ENCODE assay signal across 29 cellular contexts in the genomic region with DNA sequence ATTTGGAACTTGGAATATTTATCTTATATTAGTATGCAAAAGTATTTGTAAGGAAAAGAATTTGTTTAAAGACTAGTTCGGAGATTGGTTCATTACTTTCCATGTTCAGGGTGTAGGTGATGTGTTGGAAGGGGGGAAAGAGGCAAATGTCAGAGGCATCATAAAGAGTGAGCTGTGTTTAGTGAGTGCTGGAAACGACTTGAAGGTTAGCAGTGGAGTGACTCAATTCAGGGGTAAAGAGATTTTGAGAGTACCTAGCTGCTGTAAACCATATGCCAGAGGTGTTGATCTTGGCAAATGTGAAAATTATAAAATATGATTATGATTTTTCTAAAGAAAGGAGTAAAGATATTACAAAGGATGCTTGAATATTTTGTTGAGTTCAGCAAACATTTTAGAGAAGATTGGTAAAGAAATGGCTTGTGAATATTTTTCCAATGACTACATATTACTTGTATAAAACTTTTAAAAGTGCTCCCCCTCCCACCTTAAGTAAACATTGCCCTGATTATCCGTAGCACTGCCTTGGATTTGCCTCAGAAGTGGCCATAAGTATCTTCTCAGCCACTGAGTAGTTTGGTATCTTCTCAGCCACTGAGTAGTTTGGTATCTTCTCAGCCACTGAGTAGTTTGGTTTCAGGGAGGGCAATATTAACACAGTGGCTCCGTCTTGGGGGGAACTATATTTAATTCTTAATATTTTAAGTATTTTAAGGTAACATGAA. TPM values are rescaled to one million over a fixed set of nuclear protein-coding genes. Genes with fewer than 3 reads are reported as not detected.
A peak's percentile ranks its signal among the peaks of the same experiment; 100 is the strongest.
DNase-seq lines count a peak whose midpoint lies in the region; ATAC-seq and TF ChIP-seq lines count a peak whose summit lies in the region.
"Had no signal": no experiment of that assay in that cellular context is flagged by ENCODE, and none has a peak within 500 bp of the region (broad histone marks: within the 10 kb centered on the region; RNA-seq: fewer than 3 reads in every experiment).

No MANE protein-coding gene starts in this region.

- peaks cover 27% of the 10 kb centered on the region for H3K4me1 ChIP-seq in PC-3 (ENCODE audit: insufficient read depth, low read length)

- no peaks in the 10 kb centered on the region for H3K27me3 ChIP-seq in PC-3 (ENCODE audit: low read length)
- H3K27me3 ChIP-seq: brain microvascular endothelial cell, ovary had no signal

- CTCF ChIA-PET in activated CD8-positive, alpha-beta memory T cell treated with anti-CD3 and anti-CD28 coated beads, Interleukin-2, amount 10 ng/mL, durations not matched to agents 7 days and 5 days (lab: Charles Lee): interaction anchor here (1.3 kb wide), 1 partner anchor 13 kb away, joined by 4 read pairs; no protein-coding TSS in a partner anchor
- CTCF ChIA-PET in PC-3 (lab: Charles Lee): interaction anchor here (0.6 kb wide), 1 partner anchor 214 kb away, joined by 3 read pairs; no protein-coding TSS in a partner anchor

- H3K4me3 ChIP-seq in PC-3 (ENCODE audit: low read length): no peak overlapping the region
- H3K4me3 ChIP-seq: ovary had no signal

- peak overlapping the region; percentile 32 for H3K4me2 ChIP-seq in PC-3 (ENCODE audit: low read length)

- peaks cover 42% of the 10 kb centered on the region for H3K4me1 Mint-ChIP-seq in activated CD8-positive, alpha-beta memory T cell treated with anti-CD3 and anti-CD28 coated beads, Interleukin-2, amount 10 ng/mL, durations not matched to agents 7 days and 5 days
- H3K4me1 Mint-ChIP-seq in central memory CD8-positive, alpha-beta T cell: peaks cover 70% of the 10 kb centered on the region
- peaks cover 63% of the 10 kb centered on the region for H3K4me1 Mint-ChIP-seq in stimulated activated effector memory CD8-positive, alpha-beta T cell treated with anti-CD3 and anti-CD28 coated beads, Interleukin-12 subunit alpha, Interleukin-12 subunit beta, amount 100 ng/mL, for 72 hours
- H3K4me1 Mint-ChIP-seq: nephron progenitor cell had no signal

- no peak overlapping the region for H2AFZ ChIP-seq in PC-3 (ENCODE audit: low read length)

- H3K4me3 Mint-ChIP-seq in activated CD8-positive, alpha-beta memory T cell treated with anti-CD3 and anti-CD28 coated beads, Interleukin-2, amount 10 ng/mL, durations not matched to agents 7 days and 5 days: no peak overlapping the region
- no peak overlapping the region for H3K4me3 Mint-ChIP-seq in central memory CD8-positive, alpha-beta T cell
- H3K4me3 Mint-ChIP-seq in stimulated activated effector memory CD8-positive, alpha-beta T cell treated with anti-CD3 and anti-CD28 coated beads, Interleukin-12 subunit alpha, Interleukin-12 subunit beta, amount 100 ng/mL, for 72 hours: no peak overlapping the region
- H3K4me3 Mint-ChIP-seq: activated CD4-positive, alpha-beta T cell treated with anti-CD3 and anti-CD28 coated beads, Interleukin-2, amount 10 ng/mL, durations not matched to agents 7 days and 5 days; activated naive CD4-positive, alpha-beta T cell treated with anti-CD3 and anti-CD28 coated beads for 36 hours; nephron progenitor cell had no signal

- no peak overlapping the region for H3K27ac Mint-ChIP-seq in activated CD8-positive, alpha-beta memory T cell treated with anti-CD3 and anti-CD28 coated beads, Interleukin-2, amount 10 ng/mL, durations not matched to agents 7 days and 5 days
- peak overlapping the region; percentile 87 for H3K27ac Mint-ChIP-seq in central memory CD8-positive, alpha-beta T cell (ENCODE audit: low read depth)
- no peak overlapping the region for H3K27ac Mint-ChIP-seq in stimulated activated effector memory CD8-positive, alpha-beta T cell treated with anti-CD3 and anti-CD28 coated beads, Interleukin-12 subunit alpha, Interleukin-12 subunit beta, amount 100 ng/mL, for 72 hours
- H3K27ac Mint-ChIP-seq: activated CD4-positive, alpha-beta T cell treated with anti-CD3 and anti-CD28 coated beads, Interleukin-2, amount 10 ng/mL, durations not matched to agents 7 days and 5 days; activated naive CD4-positive, alpha-beta T cell treated with anti-CD3 and anti-CD28 coated beads for 36 hours; nephron progenitor cell had no signal

- intact Hi-C loops in PC-3 (cut with micrococcal nuclease): no loop called here

- H3K9ac ChIP-seq in PC-3 (ENCODE audit: low read length): no peak overlapping the region

- no peak for DNase-seq in activated CD8-positive, alpha-beta memory T cell treated with anti-CD3 and anti-CD28 coated beads, Interleukin-2, amount 10 ng/mL, durations not matched to agents 7 days and 5 days
- no peak for DNase-seq in activated CD8-positive, alpha-beta memory T cell treated with anti-CD3 and anti-CD28 coated beads, Interleukin-2, amount 50 U/mL, for 4 hours
- DNase-seq in PC-3 (peak; percentile 50), iPS-NIHi7 (ENCODE audit: extremely low spot score) (no peak), NCI-H128 (lab: John Stamatoyannopoulos, UW; ENCODE audit: unreplicated experiment) (no peak)
- DNase-seq in central memory CD8-positive, alpha-beta T cell (ENCODE audit: low spot score in 2 of 2): no peak
- no peak for DNase-seq in stimulated activated effector memory CD8-positive, alpha-beta T cell treated with anti-CD3 and anti-CD28 coated beads, Interleukin-12 subunit alpha, Interleukin-12 subunit beta, amount 100 ng/mL, for 72 hours (ENCODE audit: low spot score in 2 of 2)
- DNase-seq: activated CD4-positive, alpha-beta T cell treated with anti-CD3 and anti-CD28 coated beads, Interleukin-2, amount 10 ng/mL, durations not matched to agents 7 days and 5 days; activated naive CD4-positive, alpha-beta T cell treated with anti-CD3 and anti-CD28 coated beads for 36 hours; AML-193; amniotic stem cell; brain microvascular endothelial cell; Calu3; CD4-positive, CD25-positive, alpha-beta regulatory T cell; DND-41; hippocampal formation; KBM-7; MM.1S; NCI-H1105 treated with DMSO at 0.1 percent for 48 hours; NCI-H2029 treated with DMSO at 0.1 percent for 48 hours; NCI-H526; nephron progenitor cell; ovary; SHP77; stimulated activated CD4-positive, alpha-beta T cell treated with anti-CD3 and anti-CD28 coated beads, Interleukin-15, amount 100 ng/mL, for 24 hours; stimulated activated CD4-positive, alpha-beta T cell treated with anti-CD3 and anti-CD28 coated beads, Interleukin-4, amount 100 ng/mL, for 4 hours; WERI-Rb-1 had no signal

- peaks cover 45% of the 10 kb centered on the region for H3K36me3 Mint-ChIP-seq in activated CD8-positive, alpha-beta memory T cell treated with anti-CD3 and anti-CD28 coated beads, Interleukin-2, amount 10 ng/mL, durations not matched to agents 7 days and 5 days
- peaks cover 7% of the 10 kb centered on the region for H3K36me3 Mint-ChIP-seq in central memory CD8-positive, alpha-beta T cell (ENCODE audit: insufficient read depth)
- no peaks in the 10 kb centered on the region for H3K36me3 Mint-ChIP-seq in stimulated activated effector memory CD8-positive, alpha-beta T cell treated with anti-CD3 and anti-CD28 coated beads, Interleukin-12 subunit alpha, Interleukin-12 subunit beta, amount 100 ng/mL, for 72 hours

- POLR2A ChIA-PET in PC-3 (lab: Charles Lee; ENCODE audit: unreplicated experiment): no interaction called here

- H4K20me1 ChIP-seq in PC-3 (ENCODE audit: low read length): no peaks in the 10 kb centered on the region

- H3K27ac ChIP-seq in PC-3 (ENCODE audit: low read length): no peak overlapping the region
- H3K27ac ChIP-seq: brain microvascular endothelial cell, ovary, WERI-Rb-1 had no signal

- H3F3A ChIP-seq in PC-3 (ENCODE audit: low read length, unreplicated experiment): no peaks in the 10 kb centered on the region

- no peaks in the 10 kb centered on the region for H3K36me3 ChIP-seq in PC-3 (ENCODE audit: low read depth, low read length)
- H3K36me3 ChIP-seq: brain microvascular endothelial cell, ovary, WERI-Rb-1 had no signal

- peaks cover 9% of the 10 kb centered on the region for H3K9me3 Mint-ChIP-seq in activated CD8-positive, alpha-beta memory T cell treated with anti-CD3 and anti-CD28 coated beads, Interleukin-2, amount 10 ng/mL, durations not matched to agents 7 days and 5 days (ENCODE audit: low read depth)
- H3K9me3 Mint-ChIP-seq in central memory CD8-positive, alpha-beta T cell: peaks cover 1% of the 10 kb centered on the region
- H3K9me3 Mint-ChIP-seq in stimulated activated effector memory CD8-positive, alpha-beta T cell treated with anti-CD3 and anti-CD28 coated beads, Interleukin-12 subunit alpha, Interleukin-12 subunit beta, amount 100 ng/mL, for 72 hours: peaks cover 4% of the 10 kb centered on the region

- H3K79me2 ChIP-seq in PC-3 (ENCODE audit: low read length): peaks cover 41% of the 10 kb centered on the region

- no peaks in the 10 kb centered on the region for H3K27me3 Mint-ChIP-seq in activated CD8-positive, alpha-beta memory T cell treated with anti-CD3 and anti-CD28 coated beads, Interleukin-2, amount 10 ng/mL, durations not matched to agents 7 days and 5 days
- H3K27me3 Mint-ChIP-seq in central memory CD8-positive, alpha-beta T cell: no peaks in the 10 kb centered on the region
- H3K27me3 Mint-ChIP-seq: activated CD4-positive, alpha-beta T cell treated with anti-CD3 and anti-CD28 coated beads, Interleukin-2, amount 10 ng/mL, durations not matched to agents 7 days and 5 days; CD4-positive, CD25-positive, alpha-beta regulatory T cell had no signal

- TF ChIP-seq CTCF in PC-3 (conservative IDR thresholded peaks at IDR 0.05; ENCODE audit: low read depth, low read length): no peak

- peak; percentile 51 for ATAC-seq in activated CD8-positive, alpha-beta memory T cell treated with anti-CD3 and anti-CD28 coated beads, Interleukin-2, amount 10 ng/mL, durations not matched to agents 7 days and 5 days
- ATAC-seq in PC-3 (peak; percentile 90), HG03135 (IDR thresholded peaks at IDR 0.05; ENCODE audit: unreplicated experiment) (no peak)
- ATAC-seq in central memory CD8-positive, alpha-beta T cell (replicated peaks; ENCODE audit: extremely low read depth, poor library complexity, severe bottlenecking): no peak
- ATAC-seq in stimulated activated effector memory CD8-positive, alpha-beta T cell treated with anti-CD3 and anti-CD28 coated beads, Interleukin-12 subunit alpha, Interleukin-12 subunit beta, amount 100 ng/mL, for 72 hours: peak; percentile 72
- ATAC-seq: Panc1 had no signal

- H3K9me3 ChIP-seq in PC-3 (ENCODE audit: low read length): no peaks in the 10 kb centered on the region
- H3K9me3 ChIP-seq: ovary had no signal

- BruUV-seq in PC-3 (replicated peaks; lab: Mats Ljungman, UMichigan): no TSS peak

- H3K9me2 ChIP-seq in PC-3 (replicated peaks; ENCODE audit: low read length): no peaks in the 10 kb centered on the region

RNA-seq across cellular contexts. Expression of a gene that starts 51.5 kb away (rescaled TPM):
- total RNA-seq in activated CD8-positive, alpha-beta memory T cell treated with anti-CD3 and anti-CD28 coated beads, Interleukin-2, amount 10 ng/mL, durations not matched to agents 7 days and 5 days: 10 to 100 TPM; 14.0 to 21.3 TPM
- total RNA-seq in PC-3 (2014; rRNA removed): 13.1 and 15.8 TPM in 2 replicates

Comparison
In these comparisons a context has a peak if more than half of its experiments do, and no peak if none do; other contexts are left out.
1. ATAC-seq: peak in activated CD8-positive, alpha-beta memory T cell treated with anti-CD3 and anti-CD28 coated beads, Interleukin-2, amount 10 ng/mL, durations not matched to agents 7 days and 5 days (single experiment), PC-3 (single experiment) and stimulated activated effector memory CD8-positive, alpha-beta T cell treated with anti-CD3 and anti-CD28 coated beads, Interleukin-12 subunit alpha, Interleukin-12 subunit beta, amount 100 ng/mL, for 72 hours (single experiment); none in central memory CD8-positive, alpha-beta T cell (single experiment) and HG03135 (single experiment).